ENCODE assay signal across 14 cellular contexts in genomic region chr5:92560698-92561361, GRCh38.
DNase-seq lines count a peak whose midpoint lies in the region; ATAC-seq and TF ChIP-seq lines count a peak whose summit lies in the region.
"Had no signal": no experiment of that assay in that cellular context is flagged by ENCODE, and none has a peak within 500 bp of the region (broad histone marks: within the 10 kb centered on the region; RNA-seq: fewer than 3 reads in every experiment).

No MANE protein-coding gene starts in this region.

- no peak for ATAC-seq in GM21576 (IDR thresholded peaks at IDR 0.05; ENCODE audit: unreplicated experiment)
- ATAC-seq in GM18498 (IDR thresholded peaks at IDR 0.05; ENCODE audit: unreplicated experiment), result no peak
- no peak for ATAC-seq in HG02571 (IDR thresholded peaks at IDR 0.05; ENCODE audit: unreplicated experiment)
- ATAC-seq: Right ventricle myocardium inferior had no signal

- H3K4me3 ChIP-seq in epithelial cell of esophagus (ENCODE audit: low read length), result no peak overlapping the region
- H3K4me3 ChIP-seq in osteoblast (ENCODE audit: insufficient read depth, low read length), result no peak overlapping the region

- no peaks in the 10 kb centered on the region for H3K79me2 ChIP-seq in osteoblast (ENCODE audit: insufficient read depth, low read length)

- TF ChIP-seq CTCF in epithelial cell of esophagus (IDR thresholded peaks at IDR 0.05; ENCODE audit: insufficient read depth, low read depth, low read length, missing control alignments) (no peak), osteoblast (IDR thresholded peaks at IDR 0.05; ENCODE audit: extremely low read depth, low read depth, low read length) (no peak)

- DNase-seq in GM04504 (ENCODE audit: low read depth), result peak; percentile 49
- peak; percentile 70 for DNase-seq in NCI-H446 treated with DMSO at 0.1 percent for 48 hours (lab: John Stamatoyannopoulos, UW)
- peak; percentile 16 for DNase-seq in epithelial cell of esophagus (ENCODE audit: low read depth)
- no peak for DNase-seq in osteoblast (ENCODE audit: insufficient read length, low spot score, missing footprints)
- DNase-seq in NCI-H1436 (lab: John Stamatoyannopoulos, UW), result no peak
- DNase-seq: activated CD4-positive, alpha-beta T cell treated with anti-CD3 and anti-CD28 coated beads for 1 hour; activated gamma-delta T cell; DND-41; NCI-H187 treated with DMSO at 0.1 percent for 48 hours; stimulated activated CD4-positive, alpha-beta T cell treated with anti-CD3 and anti-CD28 coated beads, Interleukin-1b, Interleukin-23, amount 100 ng/mL, for 48 hours had no signal

- H3K27me3 ChIP-seq in osteoblast (ENCODE audit: insufficient read depth, low read length), result no peaks in the 10 kb centered on the region

- peak overlapping the region; percentile 20 for H2AFZ ChIP-seq in osteoblast (ENCODE audit: low read length)

- H4K20me1 ChIP-seq in osteoblast (ENCODE audit: insufficient read depth, low read length), result no peaks in the 10 kb centered on the region

- peaks cover 32% of the 10 kb centered on the region for H3K4me1 ChIP-seq in osteoblast (ENCODE audit: insufficient read depth, low read length)

- no peaks in the 10 kb centered on the region for H3K36me3 ChIP-seq in osteoblast (ENCODE audit: insufficient read depth, low read length)

- H3K4me2 ChIP-seq in osteoblast (ENCODE audit: insufficient read depth, low read length), result peak overlapping the region; percentile 49

- no peaks in the 10 kb centered on the region for H3K9me3 ChIP-seq in osteoblast (ENCODE audit: low read depth, low read length)

- H3K27ac ChIP-seq in osteoblast (ENCODE audit: low read depth, low read length), result peak overlapping the region; percentile 73

Comparison
In these comparisons a context has a peak if more than half of its experiments do, and no peak if none do; other contexts are left out.
1. DNase-seq: peak in GM04504 (single experiment), NCI-H446 treated with DMSO at 0.1 percent for 48 hours (single experiment) and epithelial cell of esophagus (single experiment); none in osteoblast (single experiment) and NCI-H1436 (single experiment).